In the genomic region with DNA sequence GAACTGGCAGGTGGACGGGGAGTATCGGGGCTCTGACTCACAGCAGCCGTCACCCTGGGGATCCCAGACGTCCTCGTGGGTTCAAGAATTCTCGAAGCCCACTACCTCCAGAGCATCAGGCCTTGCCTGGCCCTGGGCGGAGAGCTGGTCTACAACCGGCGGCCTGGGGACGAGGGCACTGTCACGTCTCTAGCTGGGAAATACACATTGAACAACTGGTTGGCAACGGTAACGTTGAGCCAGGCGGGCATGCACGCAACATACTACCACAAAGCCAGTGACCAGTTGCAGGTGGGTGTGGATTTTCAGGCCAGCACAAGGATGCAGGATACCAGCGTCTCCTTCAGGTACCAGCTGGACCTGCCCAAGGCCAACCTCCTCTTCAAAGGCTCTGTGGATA, we compare ENCODE assay signal across 8 cellular contexts.
DNase-seq lines count a peak whose midpoint lies in the region; ATAC-seq and TF ChIP-seq lines count a peak whose summit lies in the region.
"Not testable (repeated sequence)": the region's sequence is repeated elsewhere in the genome, so short reads cannot be mapped to it uniquely, and the experiment has no call there.

No MANE protein-coding gene starts in this region.

- not testable (repeated sequence) for H2BK120ac ChIP-seq in H9 (ENCODE audit: low read depth, low read length, poor library complexity, severe bottlenecking)

- not testable (repeated sequence) for H2BK12ac ChIP-seq in H9 (ENCODE audit: insufficient read length, low read depth, low read length)

- H3K27ac Mint-ChIP-seq in H9; chondrocyte (ENCODE audit: unreplicated experiment); osteocyte (ENCODE audit: unreplicated experiment): not testable (repeated sequence)

- not testable (repeated sequence) for H3K18ac ChIP-seq in H9 (ENCODE audit: insufficient read length, low read depth, low read length)

- not testable (repeated sequence) for H2BK5ac ChIP-seq in H9 (ENCODE audit: insufficient read length, low read length)

- WGBS in H9 (ENCODE audit: extremely low coverage, insufficient read length, low lambda C conversion rate), result no CpG with 5 or more reads among the region's 16 CpGs
- WGBS in heart left ventricle, 4 donors, result 83 to 91% (median 89%) methylated on average over 7 to 16 of the region's 16 CpGs
- WGBS in sigmoid colon, 2 donors, result 93% methylated on average over 10 to 16 of the region's 16 CpGs

- not testable (repeated sequence) for H3K27me3 ChIP-seq in H9 (ENCODE audit: insufficient read depth, low read length); heart left ventricle; left lung; sigmoid colon; upper lobe of right lung

- not testable (repeated sequence) for H3K9ac ChIP-seq in H9 (ENCODE audit: extremely low read depth, insufficient read length, low read length)

- not testable (repeated sequence) for H3K4me3 ChIP-seq in heart left ventricle, left lung, sigmoid colon, upper lobe of right lung

- H2BK15ac ChIP-seq in H9 (ENCODE audit: low read depth, low read length), result not testable (repeated sequence)

- H2BK20ac ChIP-seq in H9 (ENCODE audit: low read depth, low read length, poor library complexity, severe bottlenecking), result not testable (repeated sequence)

- not testable (repeated sequence) for TF ChIP-seq CTCF in H9 (conservative IDR thresholded peaks at IDR 0.05); chondrocyte (IDR thresholded peaks at IDR 0.05); heart left ventricle (IDR thresholded peaks at IDR 0.05); left lung (IDR thresholded peaks at IDR 0.05); osteocyte (IDR thresholded peaks at IDR 0.05); sigmoid colon (IDR thresholded peaks at IDR 0.05); upper lobe of right lung (IDR thresholded peaks at IDR 0.05)

- not testable (repeated sequence) for TF ChIP-seq POLR2A in heart left ventricle (IDR thresholded peaks at IDR 0.05); sigmoid colon (IDR thresholded peaks at IDR 0.05)

- H4K20me1 ChIP-seq in H9 (ENCODE audit: control insufficient read depth, insufficient read depth, insufficient read length), result not testable (repeated sequence)

- H3K14ac ChIP-seq in H9 (ENCODE audit: insufficient read depth, low read length), result not testable (repeated sequence)

- not testable (repeated sequence) for H4K8ac ChIP-seq in H9 (replicated peaks; ENCODE audit: insufficient read length, low read depth, low read length)

- H3K27me3 Mint-ChIP-seq in H9 (ENCODE audit: low read depth); chondrocyte (ENCODE audit: low read depth); osteocyte (ENCODE audit: unreplicated experiment): not testable (repeated sequence)

- not testable (repeated sequence) for H3K9me3 ChIP-seq in H9 (ENCODE audit: control insufficient read depth, low read depth, low read length); heart left ventricle; left lung; sigmoid colon; upper lobe of right lung

- H3K23ac ChIP-seq in H9 (ENCODE audit: insufficient read length, low read depth, low read length), result not testable (repeated sequence)

- not testable (repeated sequence) for H2AFZ ChIP-seq in H9 (ENCODE audit: low read length)

- intact Hi-C loops in heart left ventricle (cut with DNase I); left lung (cut with DNase I); sigmoid colon (cut with DNase I); upper lobe of right lung (cut with DNase I): not testable (repeated sequence)

- H3K4ac ChIP-seq in H9 (ENCODE audit: low read depth, low read length), result not testable (repeated sequence)

- not testable (repeated sequence) for H3K9me3 Mint-ChIP-seq in H9; chondrocyte (ENCODE audit: low read depth); osteocyte (ENCODE audit: unreplicated experiment)

- H3T11ph ChIP-seq in H9 (ENCODE audit: low read length), result not testable (repeated sequence)

- not testable (repeated sequence) for H3K27ac ChIP-seq in H9 (ENCODE audit: insufficient read length, low read depth, low read length); heart left ventricle; left lung; sigmoid colon; upper lobe of right lung

- H4K91ac ChIP-seq in H9 (ENCODE audit: insufficient read length, low read depth, low read length), result not testable (repeated sequence)

- not testable (repeated sequence) for H3K56ac ChIP-seq in H9 (ENCODE audit: insufficient read length, low read depth, low read length)

- DNase-seq in H9, result peak; percentile 0
- peak; percentile 54 for DNase-seq in activated CD8-positive, alpha-beta memory T cell treated with anti-CD3 and anti-CD28 coated beads for 24 hours
- DNase-seq in chondrocyte (ENCODE audit: low spot score), result peak; percentile 94
- peak; percentile 5 to 68 (median 8) for DNase-seq in heart left ventricle
- peak; percentile 25 to 84 for DNase-seq in left lung
- DNase-seq in osteocyte (ENCODE audit: extremely low spot score, unreplicated experiment), result peak; percentile 88
- peak; percentile 62 for DNase-seq in sigmoid colon
- peak; percentile 62 for DNase-seq in upper lobe of right lung

- not testable (repeated sequence) for H3K79me1 ChIP-seq in H9 (ENCODE audit: insufficient read depth, low read depth, low read length, poor library complexity, severe bottlenecking)

- not testable (repeated sequence) for H3K36me3 ChIP-seq in heart left ventricle, left lung, sigmoid colon, upper lobe of right lung

- not testable (repeated sequence) for H3K36me3 Mint-ChIP-seq in H9 (ENCODE audit: insufficient read depth in 1 of 3, low read depth in 3 of 3); chondrocyte (ENCODE audit: low read depth); osteocyte (ENCODE audit: unreplicated experiment)

- not testable (repeated sequence) for H4K5ac ChIP-seq in H9 (ENCODE audit: insufficient read length, low read depth, low read length)

- not testable (repeated sequence) for ATAC-seq in heart left ventricle, left lung
- ATAC-seq in upper lobe of right lung, result peak; percentile 46

- not testable (repeated sequence) for H3K79me2 ChIP-seq in H9 (ENCODE audit: insufficient read depth, low read length)

- H3K4me2 ChIP-seq in H9 (ENCODE audit: insufficient read depth, insufficient read length, low read length), result not testable (repeated sequence)

- TF ChIP-seq EP300 in sigmoid colon (IDR thresholded peaks at IDR 0.05), result not testable (repeated sequence)

- not testable (repeated sequence) for H3K4me1 Mint-ChIP-seq in H9; chondrocyte (ENCODE audit: low read depth); osteocyte (ENCODE audit: unreplicated experiment)

- not testable (repeated sequence) for H2AK5ac ChIP-seq in H9 (ENCODE audit: insufficient read length, low read length)

- not testable (repeated sequence) for H3K4me3 Mint-ChIP-seq in H9; chondrocyte (ENCODE audit: unreplicated experiment); osteocyte (ENCODE audit: unreplicated experiment)

- not testable (repeated sequence) for H3K23me2 ChIP-seq in H9 (ENCODE audit: insufficient read length, low read depth, low read length, poor library complexity, severe bottlenecking)

- not testable (repeated sequence) for H3K4me1 ChIP-seq in H9 (ENCODE audit: insufficient read depth, low read length); heart left ventricle; left lung; sigmoid colon; upper lobe of right lung

Comparison
In these comparisons a context has a peak if more than half of its experiments do, and no peak if none do; other contexts are left out.
1. DNase-seq: peak in every context shown above with its lines; median percentile 94 in chondrocyte; 88 in osteocyte; 62 in sigmoid colon; 62 in upper lobe of right lung; 54 in left lung; 54 in activated CD8-positive, alpha-beta memory T cell treated with anti-CD3 and anti-CD28 coated beads for 24 hours; 8 in heart left ventricle; 0 in H9.